Comparison of ENCODE assay signal across 7 cellular contexts in the genomic region with DNA sequence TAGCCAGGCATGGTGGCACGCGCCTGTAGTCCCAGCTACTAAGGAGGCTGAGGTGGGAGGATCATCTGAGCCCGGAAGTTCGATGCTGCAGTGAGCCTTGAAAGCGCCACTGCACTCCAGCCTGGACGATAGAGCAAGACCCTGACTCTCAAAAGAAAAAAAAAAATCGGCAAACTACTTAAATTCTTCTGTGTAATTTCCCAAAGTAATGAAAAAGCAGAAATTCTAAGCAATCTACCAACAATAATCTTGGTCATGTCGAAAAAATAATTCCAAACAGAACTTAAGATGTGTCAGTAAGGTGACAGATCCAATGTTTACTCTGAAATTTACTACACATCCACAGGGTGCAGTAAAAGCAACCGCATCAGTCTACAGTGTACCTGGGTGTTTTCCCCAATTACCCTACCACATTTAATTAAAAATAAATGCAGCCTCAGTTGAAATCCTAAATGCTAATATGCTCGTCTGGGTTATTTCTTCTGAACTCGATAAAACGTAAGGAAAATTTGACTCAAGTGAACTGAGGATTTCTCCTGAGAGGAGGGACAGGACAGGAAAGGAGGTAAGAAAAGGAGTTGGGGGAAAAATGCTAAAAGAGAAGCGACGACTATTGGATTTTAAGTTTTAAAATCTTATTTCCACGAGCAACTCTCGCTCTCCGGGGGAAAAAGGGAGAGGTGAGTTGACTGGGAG. TPM values are rescaled to one million over a fixed set of nuclear protein-coding genes. Genes with fewer than 3 reads are reported as not detected.
DNase-seq lines count a peak whose midpoint lies in the region; ATAC-seq, FAIRE-seq and TF ChIP-seq lines count a peak whose summit lies in the region.

No MANE protein-coding gene starts in this region.

- no peaks in the 10 kb centered on the region for H3K27me3 Mint-ChIP-seq in T-helper 17 cell

- peak overlapping the region; percentile 98 for H3K27ac Mint-ChIP-seq in T-helper 17 cell

- peak overlapping the region; percentile 97 for H3K4me3 Mint-ChIP-seq in T-helper 17 cell

- no peak for TF ChIP-seq CTCF in HFF-Myc (IDR thresholded peaks at IDR 0.05; ENCODE audit: low read depth, low read length, missing control alignments)
- no peak for TF ChIP-seq CTCF in esophagus squamous epithelium (IDR thresholded peaks at IDR 0.05)
- TF ChIP-seq CTCF in pancreas (IDR thresholded peaks at IDR 0.05) = no peak

- peak; percentile 15 for DNase-seq in ELR (ENCODE audit: low read depth)
- DNase-seq in HFF-Myc (ENCODE audit: extremely low read depth, low read depth) = no peak
- no peak for DNase-seq in T-helper 17 cell
- DNase-seq in esophagus squamous epithelium (lab: John Stamatoyannopoulos, UW) = no peak
- peak in 1 of 6 donors; percentile 18 for DNase-seq in pancreas
- DNase-seq in COR-L47 (lab: John Stamatoyannopoulos, UW) = no peak

- FAIRE-seq in pancreas (lab: Jason Lieb, UNC) = no peak

- no peak for TF ChIP-seq POLR2A in esophagus squamous epithelium (IDR thresholded peaks at IDR 0.05)

- H3K4me3 ChIP-seq in HFF-Myc (replicated peaks; ENCODE audit: low read depth, low read length) (peak overlapping the region; percentile 81), esophagus squamous epithelium (peak overlapping the region; percentile 67 to 99 (median 88)), pancreas (peak overlapping the region; percentile 57 to 81 (median 76))

- H3K4me1 Mint-ChIP-seq in T-helper 17 cell = peaks cover 25% of the 10 kb centered on the region

- ATAC-seq in T-helper 17 cell = peak; percentile 30
- ATAC-seq in pancreas = peak; percentile 16 to 51 (median 35)
- ATAC-seq in GM21360 (IDR thresholded peaks at IDR 0.05; ENCODE audit: unreplicated experiment) = no peak

- H3K27ac ChIP-seq in esophagus squamous epithelium (peak overlapping the region; percentile 81 to 95 (median 91)), pancreas (peak overlapping the region; percentile 71 to 80 (median 74))

- H3K4me1 ChIP-seq in esophagus squamous epithelium = peaks cover 10 to 25% (median 10%) of the 10 kb centered on the region in 3 donors
- peaks cover 0 to 20% (median 12%) of the 10 kb centered on the region in 3 donors for H3K4me1 ChIP-seq in pancreas

- intact Hi-C loops in esophagus squamous epithelium (cut with DNase I) (loop anchor here (10.0 kb wide), 1 partner anchor 49 kb away; the partner anchor contains the start of gene IARS2), pancreas (cut with DNase I) (no loop called here)

- WGBS in esophagus squamous epithelium, 2 donors = 11 to 23% methylated on average over 15 to 17 of the region's 17 CpGs
- WGBS in pancreas, 2 donors = 11 to 12% methylated on average over 17 of the region's 17 CpGs

- H3K27me3 ChIP-seq in esophagus squamous epithelium (no peaks in the 10 kb centered on the region), pancreas (no peaks in the 10 kb centered on the region)

- H3K36me3 ChIP-seq in esophagus squamous epithelium = peaks cover 0 to 16% (median 0%) of the 10 kb centered on the region in 3 donors
- no peaks in the 10 kb centered on the region for H3K36me3 ChIP-seq in pancreas

- peaks cover 5% of the 10 kb centered on the region for H3K36me3 Mint-ChIP-seq in T-helper 17 cell (ENCODE audit: low read depth)

- no peaks in the 10 kb centered on the region for H3K9me3 ChIP-seq in T-helper 17 cell (ENCODE audit: control insufficient read depth, low read length, poor library complexity, severe bottlenecking)
- no peaks in the 10 kb centered on the region for H3K9me3 ChIP-seq in esophagus squamous epithelium
- no peaks in the 10 kb centered on the region for H3K9me3 ChIP-seq in pancreas

RNA-seq across cellular contexts. Expression of gene EPRS1, which starts 0.8 kb away (rescaled TPM):
- total RNA-seq in T-helper 17 cell (10 to 100 TPM; 55.1 to 60.3 TPM), esophagus squamous epithelium (10 to 100 TPM; 31.6 to 69.8 (median 51.9) TPM), pancreas (100 to 1,000 TPM in 1 of 6 donors, 10 to 100 TPM in 5; 46.1 to 131 (median 63.8) TPM)
- polyA plus RNA-seq in pancreas = 10 to 100 TPM; 32.7 to 38.9 TPM

RNA-seq across cellular contexts. Expression of gene BPNT1, which starts 44.1 kb away (rescaled TPM):
- 1 to 10 TPM; 6.0 to 9.4 TPM for total RNA-seq in T-helper 17 cell
- 10 to 100 TPM; 18.1 to 37.3 (median 23.3) TPM for total RNA-seq in esophagus squamous epithelium
- 10 to 100 TPM in 1 of 6 donors, 1 to 10 TPM in 5; 4.2 to 11.5 (median 6.4) TPM for total RNA-seq in pancreas
- polyA plus RNA-seq in pancreas = 10 to 100 TPM in 1 of 2 donors, 1 to 10 TPM in 1; 4.6 to 12.4 TPM

RNA-seq across cellular contexts. Expression of gene IARS2, which starts 48.4 kb away (rescaled TPM):
- total RNA-seq in T-helper 17 cell (10 to 100 TPM; 29.8 to 32.6 TPM), esophagus squamous epithelium (10 to 100 TPM; 43.6 to 85.1 (median 61.7) TPM), pancreas (10 to 100 TPM; 19.6 to 30.5 (median 24.6) TPM)
- polyA plus RNA-seq in pancreas = 10 to 100 TPM in 1 of 2 donors, 1 to 10 TPM in 1; 7.6 to 17.6 TPM
